Comparison of ENCODE assay signal across 8 cellular contexts in the genomic region with DNA sequence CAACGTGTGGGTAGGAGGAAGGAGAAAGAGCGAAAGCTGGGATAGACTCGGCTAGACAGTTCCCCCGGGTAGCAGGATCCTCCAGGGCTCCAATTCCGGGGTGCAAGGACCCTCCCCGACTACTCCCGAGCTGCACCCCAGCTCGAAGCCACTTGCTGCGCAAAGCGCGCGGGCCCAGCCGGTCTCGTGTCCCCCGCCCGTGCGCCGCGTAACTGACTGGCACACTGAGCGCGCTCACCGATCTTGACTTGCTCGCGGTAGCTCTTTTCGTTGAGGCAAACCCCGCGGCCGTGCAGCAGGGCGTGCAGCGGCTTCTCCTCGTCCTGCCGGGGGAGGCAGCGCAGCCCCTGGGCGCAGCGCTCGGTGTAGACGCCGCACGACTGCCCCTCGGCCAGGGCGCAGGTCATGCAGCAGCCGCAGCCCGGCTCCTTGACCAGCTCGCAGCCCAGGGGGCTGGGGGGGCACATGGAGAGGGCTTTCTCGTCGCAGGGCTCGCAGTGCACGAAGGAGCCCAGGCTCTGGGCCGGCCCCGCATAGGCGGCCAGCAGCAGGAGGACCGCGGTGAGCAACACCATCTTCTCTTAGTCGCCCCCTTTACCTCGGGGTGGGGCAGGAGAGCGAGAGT. TPM values are rescaled to one million over a fixed set of nuclear protein-coding genes. Genes with fewer than 3 reads are reported as not detected.
DNase-seq lines count a peak whose midpoint lies in the region; ATAC-seq lines count a peak whose summit lies in the region.

No MANE protein-coding gene starts in this region.

- in situ Hi-C loops in GM23248 (cut with MboI): loop anchor here (10.0 kb wide), 1 partner anchor 820 kb away; no protein-coding TSS in a partner anchor

- no peaks in the 10 kb centered on the region for H3K9me3 ChIP-seq in GM23248 (ENCODE audit: low read depth)

- H3K36me3 ChIP-seq in GM23248 (ENCODE audit: low read depth) (no peaks in the 10 kb centered on the region), rectal smooth muscle tissue (ENCODE audit: control insufficient read depth, insufficient read depth, low read length) (peaks cover 4% of the 10 kb centered on the region)

- H3K4me2 ChIP-seq in GM23248 (ENCODE audit: unreplicated experiment): peak overlapping the region; percentile 87

- H3K9me2 ChIP-seq in GM23248 (ENCODE audit: insufficient read depth): no peaks in the 10 kb centered on the region

- H3K9ac ChIP-seq in GM23248: peak overlapping the region; percentile 74
- peak overlapping the region; percentile 64 for H3K9ac ChIP-seq in rectal smooth muscle tissue (ENCODE audit: low read length)

- ATAC-seq in HG03378 (IDR thresholded peaks at IDR 0.05; ENCODE audit: unreplicated experiment): no peak

- H3F3A ChIP-seq in GM23248 (ENCODE audit: insufficient read depth): peaks cover 13% of the 10 kb centered on the region

- H3K4me3 ChIP-seq in GM23248 (peak overlapping the region; percentile 81), rectal smooth muscle tissue (ENCODE audit: low read length) (peak overlapping the region; percentile 77)

- H4K20me1 ChIP-seq in GM23248 (ENCODE audit: insufficient read depth): no peaks in the 10 kb centered on the region

- peak overlapping the region; percentile 54 for H2AFZ ChIP-seq in GM23248

- no peaks in the 10 kb centered on the region for H3K79me2 ChIP-seq in GM23248 (ENCODE audit: insufficient read depth)

- 2% methylated on average over 46 to 54 of the region's 56 CpGs for WGBS in GM23248 (ENCODE audit: low coverage in 1 of 2, low lambda C conversion rate in 2 of 2, missing lambda C conversion rate in 2 of 2), 2 experiments

- H3K4me1 ChIP-seq in GM23248 (ENCODE audit: insufficient read depth) (peaks cover 16% of the 10 kb centered on the region), rectal smooth muscle tissue (ENCODE audit: control insufficient read depth, insufficient read depth, low read length) (peaks cover 31% of the 10 kb centered on the region)

- DNase-seq in GM23248: peak; percentile 82
- DNase-seq in NCI-H748 (lab: John Stamatoyannopoulos, UW; ENCODE audit: unreplicated experiment): peak; percentile 86
- DNase-seq in hepatic stellate cell (ENCODE audit: low spot score): peak; percentile 49
- no peak for DNase-seq in NCI-H446 treated with DMSO at 0.1 percent for 48 hours (lab: John Stamatoyannopoulos, UW)
- no peak for DNase-seq in cortex of kidney (lab: John Stamatoyannopoulos, UW)

- H3K27me3 ChIP-seq in GM23248 (replicated peaks; ENCODE audit: insufficient read depth) (no peaks in the 10 kb centered on the region), rectal smooth muscle tissue (ENCODE audit: control insufficient read depth, insufficient read depth, low read length) (peaks cover 7% of the 10 kb centered on the region)

- H3K27ac ChIP-seq in GM23248 (no peak overlapping the region), angular gyrus (ENCODE audit: low read depth, low read length) (peak overlapping the region; percentile 66), rectal smooth muscle tissue (ENCODE audit: low read depth, low read length) (peak overlapping the region; percentile 94)

RNA-seq across cellular contexts. Expression of a gene that starts 1.0 kb away (rescaled TPM):
- total RNA-seq in GM23248 (2014; rRNA removed; shearing (Covaris generic)): 117 TPM in 2 replicates
- 37.9 and 39.8 TPM in 2 replicates for polyA plus RNA-seq in GM23248 (2016; fragmentation: Nextera tagmentation; extraction: Ambion mirVana)

Comparison
In these comparisons a context has a peak if more than half of its experiments do, and no peak if none do; other contexts are left out.
1. DNase-seq: peak in GM23248 (single experiment), NCI-H748 (single experiment) and hepatic stellate cell (single experiment); none in NCI-H446 treated with DMSO at 0.1 percent for 48 hours (single experiment) and cortex of kidney (single experiment).